ENCODE assay signal across 1 cellular context in genomic region chr2:201441409-201441808, GRCh38.
A peak's percentile ranks its signal among the peaks of the same experiment; 100 is the strongest.
TF ChIP-seq lines count a peak whose summit lies in the region.

No MANE protein-coding gene starts in this region.

TF ChIP-seq in GM12878, 131 proteins besides CTCF, POLR2A, EP300 and RAD21:
- TF ChIP-seq NBN (IDR thresholded peaks at IDR 0.05) (peak; percentile 43; the same call in 1 of the 2 replicates), SUPT20H (IDR thresholded peaks at IDR 0.05; ENCODE audit: borderline replicate concordance, control insufficient read depth, low read depth, low read length) (no peak), RELA (IDR thresholded peaks at IDR 0.05; ENCODE audit: borderline replicate concordance, partially characterized antibody) (no peak), SMARCA5 (IDR thresholded peaks at IDR 0.05) (no peak), MEF2A (IDR thresholded peaks at IDR 0.05; ENCODE audit: insufficient read depth, low read depth, low read length) (peak; percentile 64), MTA3 (IDR thresholded peaks at IDR 0.05; ENCODE audit: borderline replicate concordance, low read length) (no peak), NFXL1 (IDR thresholded peaks at IDR 0.05; ENCODE audit: borderline replicate concordance) (no peak), RUNX3 (IDR thresholded peaks at IDR 0.05; ENCODE audit: low read length) (peak; percentile 46), POU2F2 (IDR thresholded peaks at IDR 0.05; ENCODE audit: borderline replicate concordance, low read depth, low read length) (no peak), ETV6 (conservative IDR thresholded peaks at IDR 0.05 in 1 of 2, IDR thresholded peaks at IDR 0.05 in 1 of 2; ENCODE audit: borderline replicate concordance in 1 of 2, low read depth in 1 of 2) (no peak), PAX8 (IDR thresholded peaks at IDR 0.05) (no peak), ZNF592 (IDR thresholded peaks at IDR 0.05) (no peak), CBX5 (IDR thresholded peaks at IDR 0.05; ENCODE audit: low read depth) (no peak), HDAC2 (IDR thresholded peaks at IDR 0.05) (no peak), PAX5 (IDR thresholded peaks at IDR 0.05; ENCODE audit: borderline replicate concordance, low read depth, low read length) (no peak), MYB (IDR thresholded peaks at IDR 0.05; ENCODE audit: borderline replicate concordance, low read depth, low read length) (no peak), EGR1 (IDR thresholded peaks at IDR 0.05; ENCODE audit: borderline replicate concordance in 1 of 2, low read depth in 2 of 2, low read length in 2 of 2) (no peak), IKZF1 (conservative IDR thresholded peaks at IDR 0.05) (no peak), SIX5 (IDR thresholded peaks at IDR 0.05; ENCODE audit: low read depth, low read length, severe bottlenecking) (no peak), RCOR1 (conservative IDR thresholded peaks at IDR 0.05; ENCODE audit: low read depth, low read length) (no peak), PKNOX1 (IDR thresholded peaks at IDR 0.05) (no peak), MXI1 (IDR thresholded peaks at IDR 0.05; ENCODE audit: low read depth, low read length) (no peak), MTA2 (IDR thresholded peaks at IDR 0.05; ENCODE audit: low read depth) (no peak), ZNF384 (IDR thresholded peaks at IDR 0.05; ENCODE audit: borderline replicate concordance, low read depth, low read length) (peak; percentile 72; the same call in 1 of the 2 replicates), ZNF217 (IDR thresholded peaks at IDR 0.05) (no peak), ZBTB40 (IDR thresholded peaks at IDR 0.05; ENCODE audit: borderline replicate concordance) (no peak), FOS (IDR thresholded peaks at IDR 0.05; ENCODE audit: borderline replicate concordance, extremely low read depth, insufficient read length) (no peak), IRF3 (IDR thresholded peaks at IDR 0.05) (no peak), JUND (IDR thresholded peaks at IDR 0.05; ENCODE audit: low read depth, low read length) (no peak), TCF7 (IDR thresholded peaks at IDR 0.05; ENCODE audit: borderline replicate concordance) (no peak), MEF2B (IDR thresholded peaks at IDR 0.05; ENCODE audit: partially characterized antibody, poor library complexity, severe bottlenecking) (peak; percentile 63), PBX3 (IDR thresholded peaks at IDR 0.05; ENCODE audit: insufficient replicate concordance, low read depth, low read length) (no peak)
- TF ChIP-seq, protein P1, sequence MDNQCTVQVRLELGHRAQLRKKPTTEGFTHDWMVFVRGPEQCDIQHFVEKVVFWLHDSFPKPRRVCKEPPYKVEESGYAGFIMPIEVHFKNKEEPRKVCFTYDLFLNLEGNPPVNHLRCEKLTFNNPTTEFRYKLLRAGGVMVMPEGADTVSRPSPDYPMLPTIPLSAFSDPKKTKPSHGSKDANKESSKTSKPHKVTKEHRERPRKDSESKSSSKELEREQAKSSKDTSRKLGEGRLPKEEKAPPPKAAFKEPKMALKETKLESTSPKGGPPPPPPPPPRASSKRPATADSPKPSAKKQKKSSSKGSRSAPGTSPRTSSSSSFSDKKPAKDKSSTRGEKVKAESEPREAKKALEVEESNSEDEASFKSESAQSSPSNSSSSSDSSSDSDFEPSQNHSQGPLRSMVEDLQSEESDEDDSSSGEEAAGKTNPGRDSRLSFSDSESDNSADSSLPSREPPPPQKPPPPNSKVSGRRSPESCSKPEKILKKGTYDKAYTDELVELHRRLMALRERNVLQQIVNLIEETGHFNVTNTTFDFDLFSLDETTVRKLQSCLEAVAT (IDR thresholded peaks at IDR 0.05), result no peak
- TF ChIP-seq, protein P2, sequence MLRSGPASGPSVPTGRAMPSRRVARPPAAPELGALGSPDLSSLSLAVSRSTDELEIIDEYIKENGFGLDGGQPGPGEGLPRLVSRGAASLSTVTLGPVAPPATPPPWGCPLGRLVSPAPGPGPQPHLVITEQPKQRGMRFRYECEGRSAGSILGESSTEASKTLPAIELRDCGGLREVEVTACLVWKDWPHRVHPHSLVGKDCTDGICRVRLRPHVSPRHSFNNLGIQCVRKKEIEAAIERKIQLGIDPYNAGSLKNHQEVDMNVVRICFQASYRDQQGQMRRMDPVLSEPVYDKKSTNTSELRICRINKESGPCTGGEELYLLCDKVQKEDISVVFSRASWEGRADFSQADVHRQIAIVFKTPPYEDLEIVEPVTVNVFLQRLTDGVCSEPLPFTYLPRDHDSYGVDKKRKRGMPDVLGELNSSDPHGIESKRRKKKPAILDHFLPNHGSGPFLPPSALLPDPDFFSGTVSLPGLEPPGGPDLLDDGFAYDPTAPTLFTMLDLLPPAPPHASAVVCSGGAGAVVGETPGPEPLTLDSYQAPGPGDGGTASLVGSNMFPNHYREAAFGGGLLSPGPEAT (IDR thresholded peaks at IDR 0.05; ENCODE audit: low read depth), result no peak
- TF ChIP-seq, protein P3, sequence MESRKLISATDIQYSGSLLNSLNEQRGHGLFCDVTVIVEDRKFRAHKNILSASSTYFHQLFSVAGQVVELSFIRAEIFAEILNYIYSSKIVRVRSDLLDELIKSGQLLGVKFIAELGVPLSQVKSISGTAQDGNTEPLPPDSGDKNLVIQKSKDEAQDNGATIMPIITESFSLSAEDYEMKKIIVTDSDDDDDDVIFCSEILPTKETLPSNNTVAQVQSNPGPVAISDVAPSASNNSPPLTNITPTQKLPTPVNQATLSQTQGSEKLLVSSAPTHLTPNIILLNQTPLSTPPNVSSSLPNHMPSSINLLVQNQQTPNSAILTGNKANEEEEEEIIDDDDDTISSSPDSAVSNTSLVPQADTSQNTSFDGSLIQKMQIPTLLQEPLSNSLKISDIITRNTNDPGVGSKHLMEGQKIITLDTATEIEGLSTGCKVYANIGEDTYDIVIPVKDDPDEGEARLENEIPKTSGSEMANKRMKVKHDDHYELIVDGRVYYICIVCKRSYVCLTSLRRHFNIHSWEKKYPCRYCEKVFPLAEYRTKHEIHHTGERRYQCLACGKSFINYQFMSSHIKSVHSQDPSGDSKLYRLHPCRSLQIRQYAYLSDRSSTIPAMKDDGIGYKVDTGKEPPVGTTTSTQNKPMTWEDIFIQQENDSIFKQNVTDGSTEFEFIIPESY (IDR thresholded peaks at IDR 0.05), result no peak
- TF ChIP-seq, protein P4, sequence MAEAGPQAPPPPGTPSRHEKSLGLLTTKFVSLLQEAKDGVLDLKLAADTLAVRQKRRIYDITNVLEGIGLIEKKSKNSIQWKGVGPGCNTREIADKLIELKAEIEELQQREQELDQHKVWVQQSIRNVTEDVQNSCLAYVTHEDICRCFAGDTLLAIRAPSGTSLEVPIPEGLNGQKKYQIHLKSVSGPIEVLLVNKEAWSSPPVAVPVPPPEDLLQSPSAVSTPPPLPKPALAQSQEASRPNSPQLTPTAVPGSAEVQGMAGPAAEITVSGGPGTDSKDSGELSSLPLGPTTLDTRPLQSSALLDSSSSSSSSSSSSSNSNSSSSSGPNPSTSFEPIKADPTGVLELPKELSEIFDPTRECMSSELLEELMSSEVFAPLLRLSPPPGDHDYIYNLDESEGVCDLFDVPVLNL (IDR thresholded peaks at IDR 0.05; ENCODE audit: low read depth, low read length), result no peak
